Comparison of ENCODE assay signal across 18 cellular contexts in genomic region chr16:22222998-22223397, GRCh38. TPM values are rescaled to one million over a fixed set of nuclear protein-coding genes. Genes with fewer than 3 reads are reported as not detected.
DNase-seq lines count a peak whose midpoint lies in the region; ATAC-seq and TF ChIP-seq lines count a peak whose summit lies in the region.
"Had no signal": no experiment of that assay in that cellular context is flagged by ENCODE, and none has a peak within 500 bp of the region (broad histone marks: within the 10 kb centered on the region; RNA-seq: fewer than 3 reads in every experiment).

No MANE protein-coding gene starts in this region.

- H3K27me3 Mint-ChIP-seq in activated CD4-positive, alpha-beta T cell treated with anti-CD3 and anti-CD28 coated beads for 36 hours = no peaks in the 10 kb centered on the region
- H3K27me3 Mint-ChIP-seq in HFFc6 (ENCODE audit: insufficient read depth) = peaks cover 4% of the 10 kb centered on the region; the same call in 1 of the 2 replicates
- H3K27me3 Mint-ChIP-seq in naive thymus-derived CD4-positive, alpha-beta T cell = no peaks in the 10 kb centered on the region

- no peaks in the 10 kb centered on the region for H3K27me3 ChIP-seq in lower lobe of right lung (ENCODE audit: low read depth)
- no peaks in the 10 kb centered on the region for H3K27me3 ChIP-seq in tibial artery
- no peaks in the 10 kb centered on the region for H3K27me3 ChIP-seq in naive thymus-derived CD4-positive, alpha-beta T cell (ENCODE audit: control insufficient read depth in 2 of 2, insufficient read depth in 2 of 2, low read length in 2 of 2)

- no peaks in the 10 kb centered on the region for H3K9me3 Mint-ChIP-seq in activated CD4-positive, alpha-beta T cell treated with anti-CD3 and anti-CD28 coated beads for 36 hours (ENCODE audit: low read depth)
- no peaks in the 10 kb centered on the region for H3K9me3 Mint-ChIP-seq in HFFc6
- no peaks in the 10 kb centered on the region for H3K9me3 Mint-ChIP-seq in naive thymus-derived CD4-positive, alpha-beta T cell

- TF ChIP-seq CTCF in HFFc6 (IDR thresholded peaks at IDR 0.05) = peak; percentile 23; the same call in 1 of the 2 replicates
- no peak for TF ChIP-seq CTCF in lower lobe of right lung (IDR thresholded peaks at IDR 0.05)
- TF ChIP-seq CTCF in tibial artery (IDR thresholded peaks at IDR 0.05) = no peak

- H3K36me3 ChIP-seq in lower lobe of right lung = peaks cover 32% of the 10 kb centered on the region
- peaks cover 1 to 22% (median 10%) of the 10 kb centered on the region in 3 donors for H3K36me3 ChIP-seq in tibial artery
- H3K36me3 ChIP-seq in naive thymus-derived CD4-positive, alpha-beta T cell (ENCODE audit: control insufficient read depth in 2 of 3, insufficient read depth in 3 of 3, low read length in 3 of 3) = peaks cover 0 to 7% (median 0%) of the 10 kb centered on the region in 3 experiments

- H3K9me3 ChIP-seq in lower lobe of right lung (no peaks in the 10 kb centered on the region), tibial artery (no peaks in the 10 kb centered on the region)
- H3K9me3 ChIP-seq in naive thymus-derived CD4-positive, alpha-beta T cell (ENCODE audit: control insufficient read depth in 2 of 3, low read length in 3 of 3) = no peaks in the 10 kb centered on the region

- H3K4me3 ChIP-seq in lower lobe of right lung (no peak overlapping the region), tibial artery (no peak overlapping the region)
- no peak overlapping the region for H3K4me3 ChIP-seq in naive thymus-derived CD4-positive, alpha-beta T cell (ENCODE audit: low read length)
- H3K4me3 ChIP-seq: GM23248 had no signal

- ATAC-seq in activated CD4-positive, alpha-beta T cell treated with anti-CD3 and anti-CD28 coated beads for 36 hours = peak; percentile 33
- ATAC-seq in lower lobe of right lung = no peak
- no peak for ATAC-seq in naive thymus-derived CD4-positive, alpha-beta T cell
- ATAC-seq: HCT116, Right ventricle myocardium inferior had no signal

- no peaks in the 10 kb centered on the region for H3K36me3 Mint-ChIP-seq in activated CD4-positive, alpha-beta T cell treated with anti-CD3 and anti-CD28 coated beads for 36 hours (ENCODE audit: low read depth)
- no peaks in the 10 kb centered on the region for H3K36me3 Mint-ChIP-seq in HFFc6 (ENCODE audit: low read depth)
- peaks cover 0 to 20% (median 0%) of the 10 kb centered on the region in 5 donors for H3K36me3 Mint-ChIP-seq in naive thymus-derived CD4-positive, alpha-beta T cell

- POLR2A ChIA-PET in activated CD4-positive, alpha-beta T cell treated with anti-CD3 and anti-CD28 coated beads for 36 hours (lab: Charles Lee) = no interaction called here
- POLR2A ChIA-PET in naive thymus-derived CD4-positive, alpha-beta T cell (lab: Charles Lee) = no interaction called here

- no peak overlapping the region for H3K27ac Mint-ChIP-seq in activated CD4-positive, alpha-beta T cell treated with anti-CD3 and anti-CD28 coated beads for 36 hours
- no peak overlapping the region for H3K27ac Mint-ChIP-seq in HFFc6
- no peak overlapping the region for H3K27ac Mint-ChIP-seq in naive thymus-derived CD4-positive, alpha-beta T cell
- H3K27ac Mint-ChIP-seq: CD14-positive monocyte had no signal

- H3K4me3 Mint-ChIP-seq in activated CD4-positive, alpha-beta T cell treated with anti-CD3 and anti-CD28 coated beads for 36 hours = no peak overlapping the region
- H3K4me3 Mint-ChIP-seq in HFFc6 = no peak overlapping the region
- no peak overlapping the region for H3K4me3 Mint-ChIP-seq in naive thymus-derived CD4-positive, alpha-beta T cell
- H3K4me3 Mint-ChIP-seq: CD14-positive monocyte had no signal

- intact Hi-C loops in activated CD4-positive, alpha-beta T cell treated with anti-CD3 and anti-CD28 coated beads for 36 hours (cut with DNase I, micrococcal nuclease) = no loop called here
- intact Hi-C loops in lower lobe of right lung (cut with DNase I) = no loop called here
- intact Hi-C loops in tibial artery (cut with DNase I; ENCODE audit: low total_unique reads) = no loop called here
- intact Hi-C loops in naive thymus-derived CD4-positive, alpha-beta T cell (cut with micrococcal nuclease) = no loop called here

- CTCF ChIA-PET in activated CD4-positive, alpha-beta T cell treated with anti-CD3 and anti-CD28 coated beads for 36 hours (lab: Charles Lee) = interaction anchor here (0.6 to 0.7 kb wide), 2 partner anchors 917 to 1968 kb away, joined by 3 read pairs; no protein-coding TSS in a partner anchor
- CTCF ChIA-PET in naive thymus-derived CD4-positive, alpha-beta T cell (lab: Charles Lee) = no interaction called here

- no peak for DNase-seq in activated CD4-positive, alpha-beta T cell treated with anti-CD3 and anti-CD28 coated beads for 36 hours
- no peak for DNase-seq in activated CD4-positive, alpha-beta T cell treated with anti-CD3 and anti-CD28 coated beads for 1 hour
- no peak for DNase-seq in HFFc6
- no peak for DNase-seq in lower lobe of right lung
- DNase-seq in tibial artery = no peak
- no peak for DNase-seq in naive thymus-derived CD4-positive, alpha-beta T cell
- no peak for DNase-seq in activated CD4-positive, CD25-positive, alpha-beta regulatory T cell treated with anti-CD3 and anti-CD28 coated beads, Interleukin-2, amount 50 U/mL, for 72 hours
- no peak for DNase-seq in T-helper 9 cell
- DNase-seq: 8988T, COR-L47, GM23248, NCI-H1105, NCI-H2081 treated with DMSO at 0.1 percent for 48 hours, NCI-H446 treated with DMSO at 0.1 percent for 48 hours, NCI-H69 had no signal

- peaks cover 8% of the 10 kb centered on the region for H3K4me1 Mint-ChIP-seq in activated CD4-positive, alpha-beta T cell treated with anti-CD3 and anti-CD28 coated beads for 36 hours
- H3K4me1 Mint-ChIP-seq in HFFc6 (ENCODE audit: low read depth) = peaks cover 5% of the 10 kb centered on the region; the same call in 1 of the 2 replicates
- peaks cover 0 to 13% (median 4%) of the 10 kb centered on the region in 7 donors for H3K4me1 Mint-ChIP-seq in naive thymus-derived CD4-positive, alpha-beta T cell

- peak overlapping the region; percentile 54 for H3K27ac ChIP-seq in lower lobe of right lung
- H3K27ac ChIP-seq in tibial artery = peak overlapping the region; percentile 68 to 73
- no peak overlapping the region for H3K27ac ChIP-seq in naive thymus-derived CD4-positive, alpha-beta T cell (ENCODE audit: low read depth, low read length)
- H3K27ac ChIP-seq: GM23248 had no signal

- H3K4me1 ChIP-seq in lower lobe of right lung (peaks cover 38% of the 10 kb centered on the region), tibial artery (peaks cover 0 to 76% (median 47%) of the 10 kb centered on the region in 4 donors)
- H3K4me1 ChIP-seq in naive thymus-derived CD4-positive, alpha-beta T cell (ENCODE audit: control insufficient read depth in 2 of 2, insufficient read depth in 2 of 2, low read length in 2 of 2) = no peaks in the 10 kb centered on the region

RNA-seq across cellular contexts. Expression of gene EEF2K, which starts 16.9 kb away (rescaled TPM):
- total RNA-seq in activated CD4-positive, alpha-beta T cell treated with anti-CD3 and anti-CD28 coated beads for 36 hours = 10 to 100 TPM; 23.9 to 28.3 TPM
- total RNA-seq in HFFc6 (2021; fragmentation: NEBNext Ultra II Directional; extraction: Animal tissue kit (Norgen Biotek cat#: 25700)) = 10 to 100 TPM; 21.5 to 26.6 (median 23.5) TPM
- total RNA-seq in lower lobe of right lung = 35.2 TPM
- total RNA-seq in naive thymus-derived CD4-positive, alpha-beta T cell = 10 to 100 TPM; 15.3 to 27.9 (median 21.8) TPM
- 1 to 10 TPM; 1.9 to 3.1 TPM for polyA plus RNA-seq in naive thymus-derived CD4-positive, alpha-beta T cell
